Comparison of ENCODE assay signal across 4 cellular contexts in genomic region chr4:178241601-178242118, GRCh38.
"Had no signal": no experiment of that assay in that cellular context is flagged by ENCODE, and none has a peak within 500 bp of the region (broad histone marks: within the 10 kb centered on the region; RNA-seq: fewer than 3 reads in every experiment).

No MANE protein-coding gene starts in this region.

- H3K4me3 Mint-ChIP-seq: GM23338, H9 had no signal

- H3K4me3 ChIP-seq: GM23338 had no signal

- ATAC-seq: GM23338 had no signal

- H3K27ac Mint-ChIP-seq: GM23338, H9 had no signal

- DNase-seq: H9, HCEC 1CT, IMR-90 had no signal

- H3K4me1 Mint-ChIP-seq: GM23338, H9 had no signal
